ENCODE assay signal across 9 cellular contexts in genomic region chr11:128472128-128473110, GRCh38.
DNase-seq lines count a peak whose midpoint lies in the region; ATAC-seq and TF ChIP-seq lines count a peak whose summit lies in the region.
"Had no signal": no experiment of that assay in that cellular context is flagged by ENCODE, and none has a peak within 500 bp of the region (broad histone marks: within the 10 kb centered on the region; RNA-seq: fewer than 3 reads in every experiment).

No MANE protein-coding gene starts in this region.

- H3K36me3 Mint-ChIP-seq in activated CD8-positive, alpha-beta memory T cell treated with anti-CD3 and anti-CD28 coated beads, Interleukin-2, amount 10 ng/mL, durations not matched to agents 7 days and 5 days: peaks cover 93% of the 10 kb centered on the region

- H3K27me3 Mint-ChIP-seq in activated CD8-positive, alpha-beta memory T cell treated with anti-CD3 and anti-CD28 coated beads, Interleukin-2, amount 10 ng/mL, durations not matched to agents 7 days and 5 days: no peaks in the 10 kb centered on the region
- H3K27me3 Mint-ChIP-seq: dendritic cell treated with granulocyte-macrophage colony-stimulating factor and Interleukin-4, amounts not matched to agents 40 ng/mL and 50 ng/mL, for 4 days had no signal

- 75 to 77% methylated on average over 11 of the region's 11 CpGs for WGBS in heart right ventricle, 2 donors
- WGBS in right lobe of liver (ENCODE audit: insufficient coverage, low coverage, low lambda C conversion rate, missing lambda C conversion rate): 69% methylated on average over 10 of the region's 11 CpGs
- WGBS in esophagus muscularis mucosa: 80% methylated on average over 11 of the region's 11 CpGs

- no peak overlapping the region for H3K4me3 ChIP-seq in heart right ventricle
- H3K4me3 ChIP-seq in right lobe of liver: no peak overlapping the region
- H3K4me3 ChIP-seq in esophagus muscularis mucosa: no peak overlapping the region

- H3K27me3 ChIP-seq in heart right ventricle (no peaks in the 10 kb centered on the region), right lobe of liver (no peaks in the 10 kb centered on the region), esophagus muscularis mucosa (no peaks in the 10 kb centered on the region)

- H3K36me3 ChIP-seq in heart right ventricle (peaks cover 0 to 94% (median 17%) of the 10 kb centered on the region in 9 donors), right lobe of liver (peaks cover 0 to 5% (median 0%) of the 10 kb centered on the region in 4 donors), esophagus muscularis mucosa (peaks cover 0 to 74% (median 19%) of the 10 kb centered on the region in 4 donors)

- DNase-seq in heart right ventricle (no peak), cardiac septum (ENCODE audit: low spot score) (no peak), right lobe of liver (no peak), NCI-H526 (lab: John Stamatoyannopoulos, UW) (no peak), esophagus muscularis mucosa (ENCODE audit: extremely low spot score) (no peak), mesenteric fat pad (ENCODE audit: low spot score) (no peak)
- DNase-seq in activated CD8-positive, alpha-beta memory T cell treated with anti-CD3 and anti-CD28 coated beads, Interleukin-2, amount 10 ng/mL, durations not matched to agents 7 days and 5 days: peak; percentile 71

- H3K4me3 Mint-ChIP-seq in activated CD8-positive, alpha-beta memory T cell treated with anti-CD3 and anti-CD28 coated beads, Interleukin-2, amount 10 ng/mL, durations not matched to agents 7 days and 5 days: peak overlapping the region; percentile 59
- H3K4me3 Mint-ChIP-seq: dendritic cell treated with granulocyte-macrophage colony-stimulating factor and Interleukin-4, amounts not matched to agents 40 ng/mL and 50 ng/mL, for 4 days had no signal

- peak overlapping the region; percentile 95 for H3K27ac Mint-ChIP-seq in activated CD8-positive, alpha-beta memory T cell treated with anti-CD3 and anti-CD28 coated beads, Interleukin-2, amount 10 ng/mL, durations not matched to agents 7 days and 5 days
- H3K27ac Mint-ChIP-seq: dendritic cell treated with granulocyte-macrophage colony-stimulating factor and Interleukin-4, amounts not matched to agents 40 ng/mL and 50 ng/mL, for 4 days had no signal

- H3K9me3 ChIP-seq in heart right ventricle (no peaks in the 10 kb centered on the region), right lobe of liver (no peaks in the 10 kb centered on the region), esophagus muscularis mucosa (no peaks in the 10 kb centered on the region)

- H3K27ac ChIP-seq in heart right ventricle (peak overlapping the region in 7 of 10 donors; percentile 35 to 84 (median 50)), right lobe of liver (peak overlapping the region in 2 of 3 donors; percentile 10 to 55), esophagus muscularis mucosa (replicated peaks in 1 of 4) (peak overlapping the region in 1 of 4 donors; percentile 16)

- intact Hi-C loops in heart right ventricle (cut with DNase I) (loop anchor here in 4 of 10 donors (5.0 to 10.0 kb wide), 4 partner anchors 35 to 180 kb away; no protein-coding TSS in a partner anchor), cardiac septum (cut with DNase I) (no loop called here), right lobe of liver (cut with DNase I) (no loop called here), esophagus muscularis mucosa (cut with DNase I) (no loop called here)

- H3K4me1 ChIP-seq in heart right ventricle: peaks cover 30 to 100% (median 96%) of the 10 kb centered on the region in 9 donors
- peaks cover 0 to 7% (median 0%) of the 10 kb centered on the region in 4 donors for H3K4me1 ChIP-seq in right lobe of liver
- H3K4me1 ChIP-seq in esophagus muscularis mucosa: peaks cover 81 to 95% (median 83%) of the 10 kb centered on the region in 4 donors

- CTCF ChIA-PET in activated CD8-positive, alpha-beta memory T cell treated with anti-CD3 and anti-CD28 coated beads, Interleukin-2, amount 10 ng/mL, durations not matched to agents 7 days and 5 days (lab: Charles Lee): interaction anchor here (0.8 to 6.7 kb wide), 28 partner anchors 10 to 315 kb away, joined by 3 to 37 read pairs (median 4); no protein-coding TSS in a partner anchor

- peaks cover 95% of the 10 kb centered on the region for H3K4me1 Mint-ChIP-seq in activated CD8-positive, alpha-beta memory T cell treated with anti-CD3 and anti-CD28 coated beads, Interleukin-2, amount 10 ng/mL, durations not matched to agents 7 days and 5 days

- no peak for ATAC-seq in heart right ventricle
- peak; percentile 48 for ATAC-seq in HG03159 (IDR thresholded peaks at IDR 0.05; ENCODE audit: unreplicated experiment)
- ATAC-seq in activated CD8-positive, alpha-beta memory T cell treated with anti-CD3 and anti-CD28 coated beads, Interleukin-2, amount 10 ng/mL, durations not matched to agents 7 days and 5 days: peak; percentile 69
- ATAC-seq in right lobe of liver: peak; percentile 7 to 76 (median 19)

- no peak for TF ChIP-seq EP300 in esophagus muscularis mucosa (IDR thresholded peaks at IDR 0.05)

- no peak for TF ChIP-seq POLR2A in right lobe of liver (IDR thresholded peaks at IDR 0.05)
- TF ChIP-seq POLR2A in esophagus muscularis mucosa (IDR thresholded peaks at IDR 0.05; ENCODE audit: low read depth): no peak

- no peaks in the 10 kb centered on the region for H3K9me3 Mint-ChIP-seq in activated CD8-positive, alpha-beta memory T cell treated with anti-CD3 and anti-CD28 coated beads, Interleukin-2, amount 10 ng/mL, durations not matched to agents 7 days and 5 days (ENCODE audit: low read depth)

- no peak for TF ChIP-seq CTCF in heart right ventricle (IDR thresholded peaks at IDR 0.05)
- no peak for TF ChIP-seq CTCF in right lobe of liver (IDR thresholded peaks at IDR 0.05)
- TF ChIP-seq CTCF in esophagus muscularis mucosa (IDR thresholded peaks at IDR 0.05): no peak

Comparison
In these comparisons a context has a peak if more than half of its experiments do, and no peak if none do; other contexts are left out.
1. ATAC-seq: peak in HG03159 (single experiment), activated CD8-positive, alpha-beta memory T cell treated with anti-CD3 and anti-CD28 coated beads, Interleukin-2, amount 10 ng/mL, durations not matched to agents 7 days and 5 days (single experiment) and right lobe of liver (4 of 4); none in heart right ventricle (0 of 8).